4 cellular contexts compared by ENCODE assay signal in the genomic region with DNA sequence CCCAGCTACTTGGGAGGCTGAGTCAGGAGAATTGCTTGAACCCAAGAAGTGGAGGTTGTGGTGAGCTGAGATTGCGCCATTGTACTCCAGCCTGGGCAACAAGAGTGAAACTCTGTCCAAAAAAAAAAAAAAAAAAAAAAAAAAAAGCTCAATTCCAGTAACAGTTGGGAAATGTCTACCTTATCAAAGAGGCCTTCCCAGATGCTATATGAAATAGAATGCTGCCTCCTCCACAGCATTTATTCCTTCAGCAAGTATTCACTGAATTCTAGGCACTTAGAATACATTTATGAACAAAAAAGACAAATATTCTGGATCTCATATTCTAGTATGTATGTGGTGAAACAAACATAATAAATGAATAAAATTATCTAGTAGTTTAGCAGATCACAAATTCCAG. TPM values are rescaled to one million over a fixed set of nuclear protein-coding genes. Genes with fewer than 3 reads are reported as not detected.
"Had no signal": no experiment of that assay in that cellular context is flagged by ENCODE, and none has a peak within 500 bp of the region (broad histone marks: within the 10 kb centered on the region; RNA-seq: fewer than 3 reads in every experiment).

No MANE protein-coding gene starts in this region.

- H3K4me3 ChIP-seq: GM12878 had no signal

- ATAC-seq: GM12878 had no signal

- DNase-seq: GDM1, GF-D8 had no signal

RNA-seq across cellular contexts. Expression of a gene that starts 12.8 kb away (rescaled TPM):
- total RNA-seq: GM12878 had no signal

RNA-seq across cellular contexts. Expression of a gene that starts 38.4 kb away (rescaled TPM):
- total RNA-seq: G401, GM12878 had no signal

RNA-seq across cellular contexts. Expression of a gene that starts 46.6 kb away (rescaled TPM):
- total RNA-seq: G401, GM12878 had no signal
